8 cellular contexts compared by ENCODE assay signal in genomic region chrX:129930941-129931410, GRCh38. TPM values are rescaled to one million over a fixed set of nuclear protein-coding genes. Genes with fewer than 3 reads are reported as not detected.
DNase-seq lines count a peak whose midpoint lies in the region; ATAC-seq and TF ChIP-seq lines count a peak whose summit lies in the region.

No MANE protein-coding gene starts in this region.

- peak overlapping the region; percentile 37 for H3K4me2 ChIP-seq in mammary epithelial cell (ENCODE audit: insufficient read depth, low read depth, low read length)

- H3K36me3 Mint-ChIP-seq in mesothelial cell of epicardium = peaks cover 9% of the 10 kb centered on the region

- H3K27me3 Mint-ChIP-seq in mesothelial cell of epicardium (ENCODE audit: low read depth) = peaks cover 30% of the 10 kb centered on the region

- BruUV-seq in mammary epithelial cell (replicated peaks; lab: Mats Ljungman, UMichigan) = no TSS peak

- CTCF ChIA-PET in mammary epithelial cell (lab: Charles Lee; ENCODE audit: low non-redundant PET) = no interaction called here

- intact Hi-C loops in mammary epithelial cell (cut with micrococcal nuclease) = loop anchor here (5.0 kb wide), 1 partner anchor 51 kb away; the partner anchor contains the start of gene BCORL1

- dilution Hi-C loops in mammary epithelial cell (cut with HindIII; ENCODE audit: low sequenced_read_pairs) = no loop called here

- H3K9me3 Mint-ChIP-seq in mesothelial cell of epicardium = peaks cover 10% of the 10 kb centered on the region

- no peaks in the 10 kb centered on the region for H3K27me3 ChIP-seq in mammary epithelial cell (ENCODE audit: insufficient read depth, low read length)

- no peak overlapping the region for H3K27ac ChIP-seq in mammary epithelial cell (ENCODE audit: insufficient read depth, low read depth, low read length)

- H3K27ac Mint-ChIP-seq in mesothelial cell of epicardium = peak overlapping the region; percentile 91

- H3K9ac ChIP-seq in mammary epithelial cell (ENCODE audit: insufficient read depth, low read length) = no peak overlapping the region

- no peaks in the 10 kb centered on the region for H3K36me3 ChIP-seq in mammary epithelial cell (ENCODE audit: insufficient read depth, low read length)

- H3K79me2 ChIP-seq in mammary epithelial cell (ENCODE audit: insufficient read depth, low read length) = no peaks in the 10 kb centered on the region

- H3K4me1 ChIP-seq in mammary epithelial cell (ENCODE audit: insufficient read depth, low read length) = no peaks in the 10 kb centered on the region

- peak overlapping the region; percentile 35 for H2AFZ ChIP-seq in mammary epithelial cell (ENCODE audit: low read depth, low read length)

- in situ Hi-C loops in mammary epithelial cell (cut with MboI; ENCODE audit: low sequenced_read_pairs in 2 of 2) (no loop called here), GM13977 (cut with MboI; ENCODE audit: low pct_unique_long_range_greater_than_20kb, low sequenced_read_pairs, unreplicated experiment) (no loop called here)

- peak; percentile 3 for ATAC-seq in HG02981 (IDR thresholded peaks at IDR 0.05; ENCODE audit: unreplicated experiment)

- H3K4me3 ChIP-seq in mammary epithelial cell (replicated peaks in 1 of 3; ENCODE audit: insufficient read depth in 1 of 3, low read depth in 2 of 3, low read length in 3 of 3) = peak overlapping the region in 2 of 3 experiments; percentile 25 to 40

- H3K4me1 Mint-ChIP-seq in mesothelial cell of epicardium = no peaks in the 10 kb centered on the region

- H3K9me3 ChIP-seq in mammary epithelial cell (replicated peaks; ENCODE audit: insufficient read depth, low read length) = no peaks in the 10 kb centered on the region

- no peaks in the 10 kb centered on the region for H4K20me1 ChIP-seq in mammary epithelial cell (ENCODE audit: insufficient read depth, low read length)

- H3K4me3 Mint-ChIP-seq in mesothelial cell of epicardium = peak overlapping the region; percentile 72

- WGBS in mammary epithelial cell (ENCODE audit: low coverage, missing lambda C conversion rate) = 18% methylated on average over 10 of the region's 13 CpGs

- TF ChIP-seq CTCF in mammary epithelial cell (conservative IDR thresholded peaks at IDR 0.05 in 1 of 2, IDR thresholded peaks at IDR 0.05 in 1 of 2; ENCODE audit: extremely low read depth in 1 of 2, insufficient read depth in 1 of 2, low read depth in 1 of 2, low read length in 2 of 2) (no peak), mesothelial cell of epicardium (IDR thresholded peaks at IDR 0.05; ENCODE audit: unreplicated experiment) (no peak), GM13977 (IDR thresholded peaks at IDR 0.05; ENCODE audit: extremely low read depth, insufficient read depth, missing control alignments) (no peak)

- peak; percentile 38 for DNase-seq in GDM1 (lab: John Stamatoyannopoulos, UW)
- no peak for DNase-seq in mammary epithelial cell
- no peak for DNase-seq in mesothelial cell of epicardium (ENCODE audit: low spot score in 2 of 2, unreplicated experiment in 2 of 2)
- no peak for DNase-seq in AG08395 (ENCODE audit: low spot score)
- no peak for DNase-seq in NCI-H1105 treated with DMSO at 0.1 percent for 48 hours (lab: John Stamatoyannopoulos, UW)
- no peak for DNase-seq in NCI-H2227 treated with DMSO at 0.1 percent for 48 hours (lab: John Stamatoyannopoulos, UW)
- no peak for DNase-seq in GM13977 (ENCODE audit: low spot score)

RNA-seq across cellular contexts. Expression of gene UTP14A, which starts 25.0 kb away (rescaled TPM):
- total RNA-seq in mammary epithelial cell (10 to 100 TPM; 15.8 to 25.9 TPM), mesothelial cell of epicardium (19.2 to 20.4 TPM (median 19.2 TPM) in 3 replicates)
- polyA plus RNA-seq in mammary epithelial cell = 17.0 TPM
- 9.5 TPM for polyA minus RNA-seq in mammary epithelial cell

RNA-seq across cellular contexts. Expression of gene BCORL1, which starts 51.5 kb away (rescaled TPM):
- 1 to 10 TPM; 2.2 to 7.2 TPM for total RNA-seq in mammary epithelial cell
- 1.1 TPM for polyA plus RNA-seq in mammary epithelial cell
- polyA minus RNA-seq in mammary epithelial cell = 13.1 TPM
- 27.7 to 28.9 TPM (median 28.0 TPM) in 3 replicates for total RNA-seq in mesothelial cell of epicardium
